In genomic region chr7:112484671-112485097, GRCh38 we compare ENCODE assay signal across 11 cellular contexts. TPM values are rescaled to one million over a fixed set of nuclear protein-coding genes. Genes with fewer than 3 reads are reported as not detected.
A peak's percentile ranks its signal among the peaks of the same experiment; 100 is the strongest.
DNase-seq lines count a peak whose midpoint lies in the region; ATAC-seq and TF ChIP-seq lines count a peak whose summit lies in the region.
"Had no signal": no experiment of that assay in that cellular context is flagged by ENCODE, and none has a peak within 500 bp of the region (broad histone marks: within the 10 kb centered on the region; RNA-seq: fewer than 3 reads in every experiment).

No MANE protein-coding gene starts in this region.

- H3K4me3 ChIP-seq in right atrium auricular region (no peak overlapping the region), neural progenitor cell (no peak overlapping the region)

- H3K9ac ChIP-seq in neural progenitor cell = no peak overlapping the region

- H3K27me3 Mint-ChIP-seq in neural progenitor cell (ENCODE audit: insufficient read depth, low read depth) = no peaks in the 10 kb centered on the region
- H3K27me3 Mint-ChIP-seq: effector memory CD8-positive, alpha-beta T cell had no signal

- H3K27me3 ChIP-seq in right atrium auricular region (no peaks in the 10 kb centered on the region), neural progenitor cell (no peaks in the 10 kb centered on the region)

- no peaks in the 10 kb centered on the region for H4K20me1 ChIP-seq in neural progenitor cell (ENCODE audit: low read depth)

- H3K79me2 ChIP-seq in neural progenitor cell (ENCODE audit: low read depth) = no peaks in the 10 kb centered on the region

- H3K36me3 ChIP-seq in right atrium auricular region = no peaks in the 10 kb centered on the region
- H3K36me3 ChIP-seq in neural progenitor cell = no peaks in the 10 kb centered on the region

- H3K27ac Mint-ChIP-seq in neural progenitor cell = no peak overlapping the region

- H3K9me3 ChIP-seq in right atrium auricular region (no peaks in the 10 kb centered on the region), neural progenitor cell (ENCODE audit: low read depth) (no peaks in the 10 kb centered on the region)

- no peaks in the 10 kb centered on the region for H3K9me3 Mint-ChIP-seq in neural progenitor cell
- H3K9me3 Mint-ChIP-seq: effector memory CD8-positive, alpha-beta T cell had no signal

- H3K4me1 Mint-ChIP-seq in neural progenitor cell = no peaks in the 10 kb centered on the region

- no peak overlapping the region for H2AFZ ChIP-seq in neural progenitor cell (replicated peaks)

- DNase-seq in HK-2 (ENCODE audit: unreplicated experiment) = peak; percentile 12
- DNase-seq in astrocyte of the hippocampus (ENCODE audit: low read depth, low spot score) = peak; percentile 91
- no peak for DNase-seq in right atrium auricular region (ENCODE audit: low spot score)
- peak; percentile 94 for DNase-seq in stromal cell of bone marrow (ENCODE audit: low read depth)
- no peak for DNase-seq in neural progenitor cell (ENCODE audit: low spot score)
- DNase-seq in cortex of kidney (lab: John Stamatoyannopoulos, UW) = no peak
- DNase-seq in stimulated activated CD4-positive, alpha-beta T cell treated with anti-CD3 and anti-CD28 coated beads, Interleukin-4, amount 100 ng/mL, for 24 hours = no peak
- DNase-seq: activated CD4-positive, alpha-beta T cell treated with anti-CD3 and anti-CD28 coated beads, Interleukin-2, amount 50 U/mL, for 48 hours; effector memory CD8-positive, alpha-beta T cell; stimulated activated CD4-positive, alpha-beta T cell treated with anti-CD3 and anti-CD28 coated beads, Interleukin-12 subunit alpha, Interleukin-12 subunit beta, amount 100 ng/mL, for 4 hours had no signal

- H3K4me3 Mint-ChIP-seq in neural progenitor cell = no peak overlapping the region
- H3K4me3 Mint-ChIP-seq: effector memory CD8-positive, alpha-beta T cell had no signal

- H3K4me1 ChIP-seq in right atrium auricular region = peaks cover 0 to 52% of the 10 kb centered on the region in 2 donors
- H3K4me1 ChIP-seq in neural progenitor cell = peaks cover 13% of the 10 kb centered on the region

- no peak for ATAC-seq in HG03280 (IDR thresholded peaks at IDR 0.05; ENCODE audit: unreplicated experiment)
- ATAC-seq: effector memory CD8-positive, alpha-beta T cell had no signal

- H3K27ac ChIP-seq in right atrium auricular region (peak overlapping the region; percentile 66 to 80), neural progenitor cell (no peak overlapping the region)

- no peak overlapping the region for H3K4me2 ChIP-seq in neural progenitor cell

- no peaks in the 10 kb centered on the region for H3K36me3 Mint-ChIP-seq in neural progenitor cell

- H3F3A ChIP-seq in neural progenitor cell (ENCODE audit: low read depth) = peaks cover 11% of the 10 kb centered on the region

- TF ChIP-seq CTCF in right atrium auricular region (IDR thresholded peaks at IDR 0.05) (no peak), neural progenitor cell (IDR thresholded peaks at IDR 0.05) (no peak)

RNA-seq across cellular contexts. Expression of gene LSMEM1, which starts 3.9 kb away (rescaled TPM):
- total RNA-seq in right atrium auricular region (1 to 10 TPM; 1.0 to 1.7 TPM), neural progenitor cell (ENCODE audit: low replicate concordance) (0.40 and 0.45 TPM in 2 replicates)

RNA-seq across cellular contexts. Expression of gene IFRD1, which starts 34.4 kb away (rescaled TPM):
- total RNA-seq in right atrium auricular region = 10 to 100 TPM; 11.2 to 25.5 TPM
- 82.2 and 110 TPM in 2 replicates for total RNA-seq in neural progenitor cell (ENCODE audit: low replicate concordance)

Comparison
In these comparisons a context has a peak if more than half of its experiments do, and no peak if none do; other contexts are left out.
1. DNase-seq: peak in HK-2 (single experiment), astrocyte of the hippocampus (single experiment) and stromal cell of bone marrow (single experiment); none in right atrium auricular region (single experiment), neural progenitor cell (single experiment), cortex of kidney (single experiment) and stimulated activated CD4-positive, alpha-beta T cell treated with anti-CD3 and anti-CD28 coated beads, Interleukin-4, amount 100 ng/mL, for 24 hours (single experiment).